In the genomic region with DNA sequence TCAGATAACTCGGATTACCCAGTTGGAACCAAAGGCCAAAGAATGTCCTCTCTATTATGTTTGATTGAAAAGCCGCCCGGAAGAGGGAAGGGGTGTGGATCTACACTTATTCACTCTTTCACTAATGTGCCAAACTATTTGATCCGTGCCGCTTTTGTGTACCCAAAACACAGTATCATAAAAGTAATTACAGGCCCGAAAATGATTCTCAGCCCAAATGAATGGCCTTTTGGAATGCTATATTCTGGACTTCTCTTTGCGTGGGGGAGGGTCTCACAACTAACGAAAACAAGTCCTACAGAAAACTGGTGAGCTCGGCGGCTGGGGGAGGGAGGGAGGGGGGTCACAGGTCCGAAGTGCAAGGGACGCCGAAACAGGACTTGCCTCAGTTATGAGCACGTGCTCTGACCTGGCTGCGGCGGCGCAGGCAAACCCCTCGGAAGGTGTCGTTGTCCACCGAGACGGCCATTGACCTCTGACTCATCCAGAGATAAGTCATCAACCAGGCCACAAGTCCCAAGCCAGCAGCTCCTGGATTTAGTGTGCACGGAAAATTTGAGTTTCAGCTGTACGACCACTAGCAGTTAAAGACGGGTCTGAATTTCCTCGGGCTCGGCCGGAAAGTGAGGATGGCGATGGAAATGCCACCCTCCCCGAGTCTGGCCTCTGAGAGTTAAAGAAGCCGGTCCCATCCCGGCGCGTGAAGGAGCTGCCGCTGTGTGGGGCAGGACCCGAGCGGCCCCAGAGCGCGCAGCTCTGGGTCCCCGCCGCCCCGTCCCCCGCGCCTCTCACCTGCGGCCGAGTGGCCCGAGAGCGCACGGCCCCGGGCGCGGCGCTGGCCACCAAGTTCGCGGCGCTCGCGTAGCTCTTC, we compare ENCODE assay signal across 8 cellular contexts. TPM values are rescaled to one million over a fixed set of nuclear protein-coding genes. Genes with fewer than 3 reads are reported as not detected.
DNase-seq lines count a peak whose midpoint lies in the region; ATAC-seq and TF ChIP-seq lines count a peak whose summit lies in the region.

No MANE protein-coding gene starts in this region.

- no peak for DNase-seq in CD8-positive, alpha-beta T cell
- DNase-seq in HS-27A (ENCODE audit: low read depth) (peak; percentile 40), amygdala (lab: John Stamatoyannopoulos, UW) (peak in 45 of 56 donors; percentile 2 to 65 (median 33)), left cardiac atrium (peak; percentile 62), 8988T (no peak), NAMALWA (ENCODE audit: low spot score) (no peak)

- H2AFZ ChIP-seq in parathyroid adenoma = peak overlapping the region; percentile 95

- peak overlapping the region; percentile 97 for H3K4me2 ChIP-seq in parathyroid adenoma (ENCODE audit: low read length)

- peaks cover 13% of the 10 kb centered on the region for H3K4me1 Mint-ChIP-seq in CD8-positive, alpha-beta T cell (ENCODE audit: low read depth)

- H3K4me3 ChIP-seq in CD8-positive, alpha-beta T cell (ENCODE audit: low read depth, low read length) = peak overlapping the region; percentile 27
- H3K4me3 ChIP-seq in parathyroid adenoma (ENCODE audit: low read depth, low read length) = peak overlapping the region; percentile 66

- no peaks in the 10 kb centered on the region for H3K79me2 ChIP-seq in parathyroid adenoma

- no peaks in the 10 kb centered on the region for H3K9me3 Mint-ChIP-seq in CD8-positive, alpha-beta T cell

- no peak for ATAC-seq in CD8-positive, alpha-beta T cell
- ATAC-seq in left cardiac atrium (peak; percentile 39 to 68), HG02981 (IDR thresholded peaks at IDR 0.05; ENCODE audit: unreplicated experiment) (no peak)

- no peak overlapping the region for H3K9ac ChIP-seq in parathyroid adenoma

- no peaks in the 10 kb centered on the region for H3K27me3 ChIP-seq in CD8-positive, alpha-beta T cell (ENCODE audit: insufficient read depth, low read length)
- H3K27me3 ChIP-seq in parathyroid adenoma (ENCODE audit: control insufficient read depth, insufficient read depth, low read length) = no peaks in the 10 kb centered on the region

- TF ChIP-seq CTCF in CD8-positive, alpha-beta T cell (IDR thresholded peaks at IDR 0.05) = no peak
- no peak for TF ChIP-seq CTCF in parathyroid adenoma (IDR thresholded peaks at IDR 0.05)

- H3K4me3 Mint-ChIP-seq in CD8-positive, alpha-beta T cell = peak overlapping the region; percentile 47

- H3K27ac ChIP-seq in CD8-positive, alpha-beta T cell (ENCODE audit: low read depth, low read length) = no peak overlapping the region
- peak overlapping the region; percentile 62 for H3K27ac ChIP-seq in parathyroid adenoma

- H3K36me3 Mint-ChIP-seq in CD8-positive, alpha-beta T cell = no peaks in the 10 kb centered on the region

- no peaks in the 10 kb centered on the region for H3K9me3 ChIP-seq in CD8-positive, alpha-beta T cell (ENCODE audit: low read length)
- no peaks in the 10 kb centered on the region for H3K9me3 ChIP-seq in parathyroid adenoma (ENCODE audit: control insufficient read depth, low read length)

- CTCF ChIA-PET in CD8-positive, alpha-beta T cell (lab: Charles Lee) = no interaction called here

- no peak overlapping the region for H3K27ac Mint-ChIP-seq in CD8-positive, alpha-beta T cell

- intact Hi-C loops in CD8-positive, alpha-beta T cell (cut with DNase I, micrococcal nuclease) = no loop called here
- intact Hi-C loops in left cardiac atrium (cut with DNase I) = no loop called here

- no peaks in the 10 kb centered on the region for H3K36me3 ChIP-seq in CD8-positive, alpha-beta T cell (ENCODE audit: insufficient read depth, low read length)
- H3K36me3 ChIP-seq in parathyroid adenoma (ENCODE audit: control insufficient read depth, insufficient read depth, low read length) = no peaks in the 10 kb centered on the region

- H3K27me3 Mint-ChIP-seq in CD8-positive, alpha-beta T cell (ENCODE audit: low read depth) = peaks cover 60% of the 10 kb centered on the region

- POLR2A ChIA-PET in CD8-positive, alpha-beta T cell (lab: Charles Lee) = interaction anchor here (0.6 kb wide), 1 partner anchor 364 kb away, joined by 3 read pairs; no protein-coding TSS in a partner anchor

- no peaks in the 10 kb centered on the region for H3K4me1 ChIP-seq in CD8-positive, alpha-beta T cell (ENCODE audit: insufficient read depth, low read length)
- H3K4me1 ChIP-seq in parathyroid adenoma = peaks cover 6% of the 10 kb centered on the region

RNA-seq across cellular contexts. Expression of a gene that starts 0.7 kb away (rescaled TPM):
- under 1 TPM in 1 of 2 experiments, not detected in 1; 0.60 TPM for total RNA-seq in CD8-positive, alpha-beta T cell
- 10 to 100 TPM; 88.0 to 94.7 TPM for total RNA-seq in left cardiac atrium

RNA-seq across cellular contexts. Expression of a gene that starts 47.7 kb away (rescaled TPM):
- total RNA-seq in CD8-positive, alpha-beta T cell = not detected
- not detected for total RNA-seq in left cardiac atrium

Comparison
In these comparisons a context has a peak if more than half of its experiments do, and no peak if none do; other contexts are left out.
1. ATAC-seq: peak in left cardiac atrium (2 of 2); none in CD8-positive, alpha-beta T cell (single experiment) and HG02981 (single experiment).
2. DNase-seq: peak in HS-27A (single experiment), amygdala (45 of 56) and left cardiac atrium (single experiment); none in CD8-positive, alpha-beta T cell (0 of 7), 8988T (single experiment) and NAMALWA (single experiment).
3. RNA of a gene that starts 0.7 kb away (total RNA-seq): 88.0 to 94.7 TPM in left cardiac atrium; 0.60 TPM in CD8-positive, alpha-beta T cell; every median in the first group is over 10 times any median in the second.